ENCODE assay signal across 19 cellular contexts in genomic region chr5:169950333-169950732, GRCh38. TPM values are rescaled to one million over a fixed set of nuclear protein-coding genes. Genes with fewer than 3 reads are reported as not detected.
"Had no signal": no experiment of that assay in that cellular context is flagged by ENCODE, and none has a peak within 500 bp of the region (broad histone marks: within the 10 kb centered on the region; RNA-seq: fewer than 3 reads in every experiment).

No MANE protein-coding gene starts in this region.

- DNase-seq: activated CD4-positive, alpha-beta T cell treated with anti-CD3 and anti-CD28 coated beads, Interleukin-2, amount 10 ng/mL, durations not matched to agents 7 days and 5 days; activated CD4-positive, CD25-positive, alpha-beta regulatory T cell treated with anti-CD3 and anti-CD28 coated beads, Interleukin-2, amount 50 U/mL, for 72 hours; activated naive CD4-positive, alpha-beta T cell treated with Interleukin-2 at 50 U/mL for 16 hours; activated T-cell treated with anti-CD3 and anti-CD28 coated beads, Interleukin-2, amount 50 U/mL, for 48 hours; amygdala; hippocampal formation; kidney glomerular epithelial cell; left lung; naive thymus-derived CD4-positive, alpha-beta T cell; small intestine; stimulated activated CD4-positive, alpha-beta T cell treated with anti-CD3 and anti-CD28 coated beads, Interleukin-2, amount 100 ng/mL, for 24 hours; stimulated activated naive CD8-positive, alpha-beta T cell treated with anti-CD3 and anti-CD28 coated beads, Interleukin-15, amount 100 ng/mL, for 72 hours; WERI-Rb-1 had no signal

- H3K27me3 Mint-ChIP-seq: activated CD4-positive, alpha-beta T cell treated with anti-CD3 and anti-CD28 coated beads, Interleukin-2, amount 10 ng/mL, durations not matched to agents 7 days and 5 days; naive thymus-derived CD4-positive, alpha-beta T cell; stimulated activated naive CD8-positive, alpha-beta T cell treated with anti-CD3 and anti-CD28 coated beads, Interleukin-15, amount 100 ng/mL, for 72 hours had no signal

- ATAC-seq: left lung; naive thymus-derived CD4-positive, alpha-beta T cell; sciatic nerve; stimulated activated effector memory CD8-positive, alpha-beta T cell treated with anti-CD3 and anti-CD28 coated beads, Interleukin-12 subunit alpha, Interleukin-12 subunit beta, amount 100 ng/mL, for 72 hours; stimulated activated naive CD8-positive, alpha-beta T cell treated with anti-CD3 and anti-CD28 coated beads, Interleukin-15, amount 100 ng/mL, for 72 hours had no signal

- H3K27ac Mint-ChIP-seq: activated CD4-positive, alpha-beta T cell treated with anti-CD3 and anti-CD28 coated beads, Interleukin-2, amount 10 ng/mL, durations not matched to agents 7 days and 5 days had no signal

- H3K9me3 ChIP-seq: esophagus muscularis mucosa, left lung, tibial nerve had no signal

- H3K36me3 ChIP-seq: esophagus muscularis mucosa, tibial nerve, WERI-Rb-1 had no signal

- H3K4me3 ChIP-seq: coronary artery, esophagus muscularis mucosa, left lung, tibial nerve had no signal

- H3K9me3 Mint-ChIP-seq: activated CD4-positive, alpha-beta T cell treated with anti-CD3 and anti-CD28 coated beads, Interleukin-2, amount 10 ng/mL, durations not matched to agents 7 days and 5 days; neural crest cell; stimulated activated effector memory CD8-positive, alpha-beta T cell treated with anti-CD3 and anti-CD28 coated beads, Interleukin-12 subunit alpha, Interleukin-12 subunit beta, amount 100 ng/mL, for 72 hours; stimulated activated naive CD8-positive, alpha-beta T cell treated with anti-CD3 and anti-CD28 coated beads, Interleukin-15, amount 100 ng/mL, for 72 hours had no signal

- H3K27me3 ChIP-seq: left lung, tibial nerve had no signal

- H3K27ac ChIP-seq: coronary artery, esophagus muscularis mucosa, left lung, tibial nerve, WERI-Rb-1 had no signal

- H3K4me3 Mint-ChIP-seq: activated CD4-positive, alpha-beta T cell treated with anti-CD3 and anti-CD28 coated beads, Interleukin-2, amount 10 ng/mL, durations not matched to agents 7 days and 5 days; naive thymus-derived CD4-positive, alpha-beta T cell; neural crest cell; stimulated activated effector memory CD8-positive, alpha-beta T cell treated with anti-CD3 and anti-CD28 coated beads, Interleukin-12 subunit alpha, Interleukin-12 subunit beta, amount 100 ng/mL, for 72 hours; stimulated activated naive CD8-positive, alpha-beta T cell treated with anti-CD3 and anti-CD28 coated beads, Interleukin-15, amount 100 ng/mL, for 72 hours had no signal

- H3K4me1 ChIP-seq: left lung had no signal

RNA-seq across cellular contexts. Expression of gene INSYN2B, which starts 30.0 kb away (rescaled TPM):
- total RNA-seq: activated CD4-positive, alpha-beta T cell treated with anti-CD3 and anti-CD28 coated beads, Interleukin-2, amount 10 ng/mL, durations not matched to agents 7 days and 5 days; esophagus muscularis mucosa; naive thymus-derived CD4-positive, alpha-beta T cell had no signal
